ENCODE assay signal across 14 cellular contexts in the genomic region with DNA sequence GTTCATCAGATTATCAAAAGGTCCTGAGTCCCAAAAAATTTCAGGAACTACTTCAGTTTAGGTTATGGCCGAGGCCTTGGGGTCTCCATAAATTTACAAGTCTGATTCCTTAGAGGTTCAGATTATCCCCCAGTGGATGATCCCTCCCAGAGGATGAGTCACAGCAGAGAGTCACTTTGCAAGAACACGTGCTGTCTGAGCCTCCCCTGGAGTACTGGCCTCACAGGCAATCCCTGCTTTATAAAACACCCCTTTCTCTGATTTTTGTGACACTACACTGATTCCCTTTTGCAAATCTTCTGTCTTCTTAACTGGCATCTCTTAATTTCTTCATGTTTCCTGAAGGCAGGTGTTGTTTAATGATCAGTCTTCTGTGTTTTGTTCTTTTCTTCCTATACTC. TPM values are rescaled to one million over a fixed set of nuclear protein-coding genes. Genes with fewer than 3 reads are reported as not detected.
DNase-seq lines count a peak whose midpoint lies in the region; FAIRE-seq and TF ChIP-seq lines count a peak whose summit lies in the region.
"Had no signal": no experiment of that assay in that cellular context is flagged by ENCODE, and none has a peak within 500 bp of the region (broad histone marks: within the 10 kb centered on the region; RNA-seq: fewer than 3 reads in every experiment).

No MANE protein-coding gene starts in this region.

- H2AFZ ChIP-seq in astrocyte (ENCODE audit: low read depth, low read length), result no peak overlapping the region

- TF ChIP-seq CTCF in astrocyte (IDR thresholded peaks at IDR 0.05; ENCODE audit: insufficient read depth, low read depth, low read length) (no peak), spleen (IDR thresholded peaks at IDR 0.05 in 8 of 11, conservative IDR thresholded peaks at IDR 0.05 in 3 of 11) (no peak)

- DNase-seq in Caki2 (ENCODE audit: low read depth), result peak; percentile 50
- DNase-seq in M059J (ENCODE audit: low read depth), result peak; percentile 83
- peak; percentile 71 for DNase-seq in astrocyte (ENCODE audit: low read depth)
- DNase-seq in iPS-NIHi7 (ENCODE audit: extremely low spot score), result peak; percentile 48
- DNase-seq in nucleus accumbens (lab: John Stamatoyannopoulos, UW), result no peak
- DNase-seq in spleen, result no peak
- DNase-seq in dedifferentiated amniotic fluid mesenchymal stem cell (ENCODE audit: extremely low spot score), result no peak
- no peak for DNase-seq in germinal center (ENCODE audit: low spot score)
- DNase-seq: activated B cell treated with CpG ODN at 0.5 μM for 24 hours; effector CD4-positive, alpha-beta T cell; hypothalamus; NCI-H1092; pancreas had no signal

- H3K79me2 ChIP-seq in astrocyte (ENCODE audit: insufficient read depth, low read length), result no peaks in the 10 kb centered on the region

- peaks cover 2% of the 10 kb centered on the region for H3K36me3 Mint-ChIP-seq in astrocyte (ENCODE audit: low read depth, unreplicated experiment)

- no peak overlapping the region for H3K4me2 ChIP-seq in astrocyte (ENCODE audit: low read length)
- H3K4me2 ChIP-seq: BLaER1 had no signal

- H3K9me3 ChIP-seq in astrocyte (ENCODE audit: insufficient read depth, low read depth, low read length) (no peaks in the 10 kb centered on the region), spleen (no peaks in the 10 kb centered on the region)
- H3K9me3 ChIP-seq: pancreas had no signal

- no peaks in the 10 kb centered on the region for H3K36me3 ChIP-seq in astrocyte (ENCODE audit: insufficient read depth, low read length)
- no peaks in the 10 kb centered on the region for H3K36me3 ChIP-seq in spleen
- H3K36me3 ChIP-seq: BLaER1, pancreas had no signal

- H3K27ac ChIP-seq in astrocyte (ENCODE audit: low read depth, low read length) (peak overlapping the region; percentile 6), spleen (no peak overlapping the region)
- H3K27ac ChIP-seq: BLaER1, pancreas had no signal

- H4K20me1 ChIP-seq in astrocyte (ENCODE audit: insufficient read depth, low read length), result no peaks in the 10 kb centered on the region
- H4K20me1 ChIP-seq: BLaER1 had no signal

- FAIRE-seq in astrocyte (lab: Jason Lieb, UNC), result peak; percentile 75
- FAIRE-seq: pancreas had no signal

- TF ChIP-seq POLR2A in spleen (IDR thresholded peaks at IDR 0.05), result no peak

- no peak overlapping the region for H3K4me3 Mint-ChIP-seq in astrocyte (ENCODE audit: unreplicated experiment)
- H3K4me3 Mint-ChIP-seq: activated B cell treated with CpG ODN at 0.5 μM for 24 hours had no signal

- in situ Hi-C loops in Caki2 (cut with HindIII; ENCODE audit: low pct_unique_long_range_greater_than_20kb, low sequenced_read_pairs), result loop anchor here (5.0 kb wide), 1 partner anchor 35 kb away; no protein-coding TSS in a partner anchor

- H3K4me1 Mint-ChIP-seq in astrocyte (ENCODE audit: low read depth, unreplicated experiment), result peaks cover 27% of the 10 kb centered on the region
- H3K4me1 Mint-ChIP-seq: activated B cell treated with CpG ODN at 0.5 μM for 24 hours had no signal

- peaks cover 21% of the 10 kb centered on the region for H3K4me1 ChIP-seq in astrocyte (ENCODE audit: insufficient read depth, low read length)
- H3K4me1 ChIP-seq in spleen, result no peaks in the 10 kb centered on the region
- H3K4me1 ChIP-seq: BLaER1 had no signal

- H3K27me3 Mint-ChIP-seq in astrocyte (ENCODE audit: low read depth, unreplicated experiment), result no peaks in the 10 kb centered on the region
- H3K27me3 Mint-ChIP-seq: activated B cell treated with CpG ODN at 0.5 μM for 24 hours had no signal

- H3K9me3 Mint-ChIP-seq in astrocyte (ENCODE audit: unreplicated experiment), result peaks cover 6% of the 10 kb centered on the region
- H3K9me3 Mint-ChIP-seq: activated B cell treated with CpG ODN at 0.5 μM for 24 hours had no signal

- intact Hi-C loops in spleen (cut with DNase I; ENCODE audit: low total_unique reads), result no loop called here

- H3K27me3 ChIP-seq in astrocyte (ENCODE audit: insufficient read depth, low read length), result no peaks in the 10 kb centered on the region
- H3K27me3 ChIP-seq in spleen (replicated peaks in 1 of 7), result no peaks in the 10 kb centered on the region
- H3K27me3 ChIP-seq: BLaER1, pancreas had no signal

- H3K27ac Mint-ChIP-seq in astrocyte (ENCODE audit: unreplicated experiment), result peak overlapping the region; percentile 43
- H3K27ac Mint-ChIP-seq: activated B cell treated with CpG ODN at 0.5 μM for 24 hours had no signal

- H3K9ac ChIP-seq in astrocyte (ENCODE audit: low read length), result no peak overlapping the region
- H3K9ac ChIP-seq: BLaER1 had no signal

- 82 to 92% (median 86%) methylated on average over 2 of the region's 2 CpGs for WGBS in spleen, 5 donors

- H3K4me3 ChIP-seq in astrocyte (ENCODE audit: insufficient read depth, low read depth, low read length) (no peak overlapping the region), spleen (no peak overlapping the region)
- H3K4me3 ChIP-seq: BLaER1, pancreas had no signal

RNA-seq across cellular contexts. Expression of gene CCDC34, which starts 45.3 kb away (rescaled TPM):
- 16.8 and 29.5 TPM in 2 replicates for total RNA-seq in Caki2 (2014; rRNA removed; shearing (Covaris generic); ENCODE audit: low replicate concordance)
- total RNA-seq in M059J (2014; rRNA removed; shearing (Covaris generic)), result 15.3 and 23.5 TPM in 2 replicates
- total RNA-seq in astrocyte, result 11.7 and 12.8 TPM in 2 replicates
- total RNA-seq in spleen, result 1 to 10 TPM; 2.2 to 4.9 (median 3.0) TPM
- polyA plus RNA-seq in spleen, result 1 to 10 TPM; 5.0 to 6.1 (median 5.2) TPM

Comparison
In these comparisons a context has a peak if more than half of its experiments do, and no peak if none do; other contexts are left out.
1. DNase-seq: peak in Caki2 (single experiment), M059J (single experiment), astrocyte (single experiment) and iPS-NIHi7 (single experiment); none in nucleus accumbens (0 of 56), spleen (single experiment), dedifferentiated amniotic fluid mesenchymal stem cell (single experiment) and germinal center (single experiment).